Comparison of ENCODE assay signal across 23 cellular contexts in the genomic region with DNA sequence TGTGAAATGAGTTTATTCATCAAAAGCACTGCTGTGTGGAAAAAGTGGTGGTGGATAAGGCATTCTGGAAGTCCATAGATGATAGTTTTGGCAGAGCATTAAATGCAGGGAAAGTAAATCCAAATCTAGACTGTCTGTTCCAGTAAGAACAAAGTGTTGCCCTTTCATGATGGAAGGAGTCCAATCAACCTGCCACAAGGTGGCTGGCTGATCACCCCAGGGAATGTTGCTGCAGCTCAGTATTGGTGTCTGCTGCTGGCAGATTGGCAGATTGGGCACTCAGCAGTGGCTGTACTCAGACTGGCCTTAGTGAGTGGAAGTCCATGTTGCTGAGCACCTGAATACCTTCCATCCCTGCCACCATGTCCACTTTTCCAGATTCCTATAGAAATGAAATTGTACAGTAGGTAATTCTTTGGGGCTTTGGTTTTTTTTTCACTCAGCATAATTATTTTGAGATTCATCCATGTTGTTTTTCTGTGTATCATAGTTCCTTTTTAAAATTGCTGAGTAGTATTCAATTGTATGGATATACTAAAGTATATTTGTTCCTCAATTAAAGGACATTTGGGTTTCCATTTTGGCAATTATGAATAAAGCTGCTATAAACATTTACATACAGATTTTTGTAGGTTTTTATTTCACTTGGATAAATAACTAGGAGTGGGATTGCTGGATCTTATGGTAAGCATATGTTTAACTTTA. TPM values are rescaled to one million over a fixed set of nuclear protein-coding genes. Genes with fewer than 3 reads are reported as not detected.
DNase-seq lines count a peak whose midpoint lies in the region; ATAC-seq, FAIRE-seq and TF ChIP-seq lines count a peak whose summit lies in the region.
"Had no signal": no experiment of that assay in that cellular context is flagged by ENCODE, and none has a peak within 500 bp of the region (broad histone marks: within the 10 kb centered on the region; RNA-seq: fewer than 3 reads in every experiment).

No MANE protein-coding gene starts in this region.

- no peak overlapping the region for H2BK120ac ChIP-seq in IMR-90 (ENCODE audit: low read depth, low read length)

- H3K36me3 ChIP-seq in IMR-90 (ENCODE audit: control insufficient read depth, insufficient read depth, low read length) (peaks cover 12% of the 10 kb centered on the region), adrenal gland (replicated peaks in 1 of 2) (peaks cover 0 to 20% of the 10 kb centered on the region in 2 donors)

- POLR2A ChIA-PET in IMR-90 (lab: Charles Lee; ENCODE audit: unreplicated experiment): no interaction called here

- in situ Hi-C loops in IMR-90 (cut with MboI; ENCODE audit: low sequenced_read_pairs): no loop called here

- H3K9me1 ChIP-seq in IMR-90 (ENCODE audit: insufficient read depth, low read length): peaks cover 3% of the 10 kb centered on the region; the same call in 1 of the 2 replicates

- CTCF ChIA-PET in IMR-90 (lab: Yijun Ruan, JAX): interaction anchor here (1.6 kb wide), 1 partner anchor 15 kb away, joined by 6 read pairs; no protein-coding TSS in a partner anchor

- H2AFZ ChIP-seq in IMR-90 (replicated peaks; ENCODE audit: low read length, poor library complexity): no peak overlapping the region
- H2AFZ ChIP-seq: GM23248, PC-9 had no signal

- no peak overlapping the region for H4K5ac ChIP-seq in IMR-90 (ENCODE audit: low read depth, low read length)

- no peak for TF ChIP-seq RAD21 in IMR-90 (IDR thresholded peaks at IDR 0.05; ENCODE audit: low read length)

- H3K18ac ChIP-seq in IMR-90 (ENCODE audit: low read depth, low read length): no peak overlapping the region

- DNase-seq in left ventricle myocardium superior (no peak), right cardiac atrium (no peak), IMR-90 (no peak), cerebellum (ENCODE audit: low spot score) (peak; percentile 27), urothelium cell line (ENCODE audit: low spot score) (no peak), adrenal gland (no peak)
- no peak for DNase-seq in stimulated activated CD4-positive, alpha-beta T cell treated with anti-CD3 and anti-CD28 coated beads, Interleukin-2, amount 100 ng/mL, for 48 hours
- DNase-seq: COR-L47, DMS 273 treated with DMSO at 0.1 percent for 48 hours, GM23248, HCEC 1CT, NCI-H1048, NCI-H1436 treated with DMSO at 0.1 percent for 48 hours, NCI-H2029 treated with DMSO at 0.1 percent for 48 hours, NCI-H774 had no signal

- H3K4me2 ChIP-seq in IMR-90 (ENCODE audit: low read depth, low read length): no peak overlapping the region
- H3K4me2 ChIP-seq: PC-9 had no signal

- no peak overlapping the region for H4K8ac ChIP-seq in IMR-90 (ENCODE audit: low read depth in 2 of 2, low read length in 2 of 2)

- ATAC-seq in left ventricle myocardium superior (peak; percentile 69), right cardiac atrium (no peak), IMR-90 (ENCODE audit: low read depth) (no peak), GM18858 (IDR thresholded peaks at IDR 0.05; ENCODE audit: unreplicated experiment) (no peak)
- ATAC-seq: GM12878 had no signal

- TF ChIP-seq POLR2A in IMR-90 (IDR thresholded peaks at IDR 0.05; ENCODE audit: low read depth, low read length): no peak
- no peak for TF ChIP-seq POLR2A in adrenal gland (IDR thresholded peaks at IDR 0.05)

- H3K9ac ChIP-seq in IMR-90 (ENCODE audit: low read depth, low read length): no peak overlapping the region
- H3K9ac ChIP-seq: GM23248 had no signal

- no peak overlapping the region for H2BK15ac ChIP-seq in IMR-90 (ENCODE audit: low read depth, low read length)

- FAIRE-seq in urothelium cell line (lab: Jason Lieb, UNC): peak; percentile 93

- H3K79me1 ChIP-seq in IMR-90 (ENCODE audit: low read depth in 1 of 2, low read length in 2 of 2): peaks cover 0 to 16% of the 10 kb centered on the region in 2 experiments; a peak in 2 of 4 replicates

- no peak overlapping the region for H2BK20ac ChIP-seq in IMR-90 (ENCODE audit: low read depth, low read length)

- no peak overlapping the region for H2BK5ac ChIP-seq in IMR-90 (ENCODE audit: low read depth, low read length, poor library complexity, severe bottlenecking)

- H2AK9ac ChIP-seq in IMR-90 (replicated peaks; ENCODE audit: low read depth, low read length, poor library complexity): no peak overlapping the region

- no peak overlapping the region for H4K91ac ChIP-seq in IMR-90 (ENCODE audit: insufficient read depth, low read depth, low read length)

- TF ChIP-seq CTCF in IMR-90 (conservative IDR thresholded peaks at IDR 0.05; ENCODE audit: low read depth, low read length) (no peak), adrenal gland (IDR thresholded peaks at IDR 0.05) (no peak)

- intact Hi-C loops in left ventricle myocardium superior (cut with micrococcal nuclease): no loop called here
- intact Hi-C loops in right cardiac atrium (cut with DNase I): no loop called here
- intact Hi-C loops in IMR-90 (cut with micrococcal nuclease): loop anchor here (2.0 kb wide), 1 partner anchor 21 kb away; no protein-coding TSS in a partner anchor
- intact Hi-C loops in adrenal gland (cut with DNase I): no loop called here

- no peak overlapping the region for H3K4ac ChIP-seq in IMR-90 (ENCODE audit: low read depth, low read length)

- dilution Hi-C loops in IMR-90 (cut with HindIII; ENCODE audit: low sequenced_read_pairs, unreplicated experiment): no loop called here

- H3K56ac ChIP-seq in IMR-90 (ENCODE audit: extremely low read depth, insufficient read depth, low read length): no peak overlapping the region

- H3K27me3 ChIP-seq in right cardiac atrium (ENCODE audit: control insufficient read depth, insufficient read depth): no peaks in the 10 kb centered on the region
- H3K27me3 ChIP-seq in IMR-90 (ENCODE audit: control insufficient read depth, insufficient read depth, low read length): no peaks in the 10 kb centered on the region
- no peaks in the 10 kb centered on the region for H3K27me3 ChIP-seq in adrenal gland
- H3K27me3 ChIP-seq: SJSA1 had no signal

- no peak overlapping the region for H2AK5ac ChIP-seq in IMR-90 (ENCODE audit: low read depth, low read length)

- H3K4me3 ChIP-seq in right cardiac atrium (ENCODE audit: low read length): no peak overlapping the region
- no peak overlapping the region for H3K4me3 ChIP-seq in IMR-90 (ENCODE audit: insufficient read depth, low read depth, low read length)
- H3K4me3 ChIP-seq in adrenal gland: no peak overlapping the region
- H3K4me3 ChIP-seq: GM12878, GM23248, PC-9, SJSA1 had no signal

- no peak overlapping the region for H3K23ac ChIP-seq in IMR-90 (ENCODE audit: low read depth, low read length)

- H3K27ac ChIP-seq in right cardiac atrium (ENCODE audit: low read length) (no peak overlapping the region), IMR-90 (ENCODE audit: insufficient read depth, low read length) (no peak overlapping the region), adrenal gland (no peak overlapping the region)
- H3K27ac ChIP-seq: GM23248, PC-9, SJSA1 had no signal

- BruUV-seq in IMR-90 (replicated peaks; lab: Mats Ljungman, UMichigan): no TSS peak

- H3K14ac ChIP-seq in IMR-90 (replicated peaks; ENCODE audit: low read depth, low read length): no peak overlapping the region

- peaks cover 2% of the 10 kb centered on the region; the same call in 1 of the 2 replicates for H4K20me1 ChIP-seq in IMR-90 (ENCODE audit: insufficient read depth, low read length)

- H3K4me1 ChIP-seq in right cardiac atrium (ENCODE audit: control insufficient read depth, insufficient read depth, low read length): no peaks in the 10 kb centered on the region
- no peaks in the 10 kb centered on the region for H3K4me1 ChIP-seq in IMR-90 (ENCODE audit: control insufficient read depth, insufficient read depth, low read length)
- H3K4me1 ChIP-seq in adrenal gland (replicated peaks in 1 of 2): no peaks in the 10 kb centered on the region
- H3K4me1 ChIP-seq: SJSA1 had no signal

- no peaks in the 10 kb centered on the region for H3K9me3 ChIP-seq in right cardiac atrium (ENCODE audit: control insufficient read depth, low read length)
- no peaks in the 10 kb centered on the region for H3K9me3 ChIP-seq in IMR-90 (ENCODE audit: control insufficient read depth, insufficient read depth, low read length)
- no peaks in the 10 kb centered on the region for H3K9me3 ChIP-seq in adrenal gland (replicated peaks in 1 of 3)
- H3K9me3 ChIP-seq: SJSA1 had no signal

TF ChIP-seq in IMR-90, 13 proteins besides CTCF, POLR2A, EP300 and RAD21:
- TF ChIP-seq MAZ (IDR thresholded peaks at IDR 0.05; ENCODE audit: borderline replicate concordance, low read depth, low read length): no peak
- peak; percentile 13; the same call in 1 of the 2 replicates for TF ChIP-seq MAFK (IDR thresholded peaks at IDR 0.05; ENCODE audit: low read depth, low read length)

RNA-seq across cellular contexts. Expression of gene DYNLL2, which starts 14.3 kb away (rescaled TPM):
- total RNA-seq in left ventricle myocardium superior: 80.5 TPM
- 10 to 100 TPM; 58.1 to 73.0 (median 67.4) TPM for total RNA-seq in right cardiac atrium
- polyA plus RNA-seq in right cardiac atrium: 73.4 TPM
- total RNA-seq in IMR-90 (2012; rRNA removed): 9.1 and 12.8 TPM in 2 replicates
- 11.9 and 14.2 TPM in 2 replicates for polyA plus RNA-seq in IMR-90 (2012; rRNA removed)
- 6.4 and 9.0 TPM in 2 replicates for polyA plus RNA-seq in IMR-90 (2012; cell fraction: cytosol; rRNA removed)
- polyA plus RNA-seq in IMR-90 (2012; cell fraction: nucleus; rRNA removed; ENCODE audit: low replicate concordance): 2.9 and 9.3 TPM in 2 replicates
- total RNA-seq in cerebellum: 41.7 TPM
- 100 to 1,000 TPM in 1 of 8 donors, 10 to 100 TPM in 7; 18.5 to 207 (median 37.3) TPM for total RNA-seq in adrenal gland
- polyA plus RNA-seq in adrenal gland: 100 to 1,000 TPM in 1 of 3 donors, 10 to 100 TPM in 2; 19.8 to 194 (median 31.0) TPM

RNA-seq across cellular contexts. Expression of gene OR4D1, which starts 50.6 kb away (rescaled TPM):
- total RNA-seq in left ventricle myocardium superior: not detected
- total RNA-seq in right cardiac atrium: not detected
- not detected for polyA plus RNA-seq in right cardiac atrium
- total RNA-seq in IMR-90 (2012; rRNA removed): not detected in 2 replicates
- not detected in 2 replicates for polyA plus RNA-seq in IMR-90 (2012; rRNA removed)
- not detected in 2 replicates for polyA plus RNA-seq in IMR-90 (2012; cell fraction: cytosol; rRNA removed)
- not detected in 2 replicates for polyA plus RNA-seq in IMR-90 (2012; cell fraction: nucleus; rRNA removed; ENCODE audit: low replicate concordance)
- 0.18 TPM for total RNA-seq in cerebellum
- not detected for total RNA-seq in adrenal gland
- polyA plus RNA-seq in adrenal gland: under 1 TPM in 1 of 3 donors, not detected in 2; under 0.01 TPM
- total RNA-seq: B cell, GM12878, GM23248, MCF 10A, NCI-H460, PC-9 had no signal
- polyA plus RNA-seq: AG04450, GM12878, GM23248 had no signal
